ENCODE assay signal across 25 cellular contexts in the genomic region with DNA sequence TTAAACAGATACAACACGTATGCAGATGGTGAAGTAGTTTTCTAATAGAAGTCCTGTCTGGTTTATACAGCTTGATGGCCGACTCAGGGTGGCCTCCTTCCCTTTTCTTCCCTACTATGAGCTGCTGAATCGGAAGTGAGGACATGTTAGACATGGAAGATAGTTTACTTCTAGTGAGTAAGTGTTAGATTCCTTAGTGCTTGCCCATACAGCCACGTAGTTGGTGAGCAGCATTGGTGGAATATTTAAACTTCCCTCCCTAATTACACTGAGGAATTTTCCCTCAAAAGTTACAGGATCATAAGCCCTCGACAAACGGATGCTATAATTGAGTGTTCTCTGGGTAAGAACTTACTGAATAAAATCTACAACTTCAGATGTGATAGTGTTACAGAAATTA. TPM values are rescaled to one million over a fixed set of nuclear protein-coding genes. Genes with fewer than 3 reads are reported as not detected.
DNase-seq lines count a peak whose midpoint lies in the region; ATAC-seq, FAIRE-seq and TF ChIP-seq lines count a peak whose summit lies in the region.
"Had no signal": no experiment of that assay in that cellular context is flagged by ENCODE, and none has a peak within 500 bp of the region (broad histone marks: within the 10 kb centered on the region; RNA-seq: fewer than 3 reads in every experiment).

No MANE protein-coding gene starts in this region.

- H3K4ac ChIP-seq in mesenchymal stem cell (ENCODE audit: low read depth in 1 of 2, low read length in 2 of 2), result no peak overlapping the region

- in situ Hi-C loops in G401 (cut with HindIII; ENCODE audit: low sequenced_read_pairs), result no loop called here

- H3K27ac ChIP-seq in mesenchymal stem cell (ENCODE audit: low read length, poor library complexity, severe bottlenecking), result no peak overlapping the region
- H3K27ac ChIP-seq: vagina had no signal

- H2BK15ac ChIP-seq in mesenchymal stem cell (ENCODE audit: low read depth, poor library complexity, severe bottlenecking), result no peak overlapping the region

- peak; percentile 51 for DNase-seq in AG08395 (ENCODE audit: low spot score)
- DNase-seq in HPDE6-E6E7 (ENCODE audit: extremely low spot score), result peak; percentile 17
- peak; percentile 31 for DNase-seq in bronchial epithelial cell (ENCODE audit: low read depth)
- DNase-seq in mesenchymal stem cell, result peak; percentile 36
- DNase-seq in activated CD4-positive, alpha-beta T cell treated with anti-CD3 and anti-CD28 coated beads for 36 hours, result no peak
- DNase-seq in left cardiac atrium, result no peak
- DNase-seq in G401 (ENCODE audit: low spot score), result no peak
- DNase-seq: activated CD4-positive, alpha-beta T cell treated with anti-CD3 and anti-CD28 coated beads, Interleukin-2, amount 50 U/mL, for 1 hour; activated CD8-positive, alpha-beta memory T cell treated with anti-CD3 and anti-CD28 coated beads, Interleukin-2, amount 50 U/mL, for 48 hours; activated effector memory CD4-positive, alpha-beta T cell treated with Interleukin-2 at 50 U/mL for 16 hours; amniotic stem cell; CD4-positive, alpha-beta memory T cell; cerebellar nuclear complex; DMS153; foreskin melanocyte; Kasumi-1; kidney glomerular epithelial cell; NCI-H1417 treated with DMSO at 0.1 percent for 48 hours; NCI-H2171 treated with DMSO at 0.1 percent for 48 hours; nephron progenitor cell; Right ventricle myocardium superior; stimulated activated CD8-positive, alpha-beta memory T cell treated with anti-CD3 and anti-CD28 coated beads, Interleukin-4, amount 100 ng/mL, for 48 hours had no signal

- no peak overlapping the region for H2BK5ac ChIP-seq in mesenchymal stem cell (ENCODE audit: low read depth, low read length, poor library complexity, severe bottlenecking)

- H3K4me3 ChIP-seq in bronchial epithelial cell (ENCODE audit: low read depth, low read length), result no peak overlapping the region
- no peak overlapping the region for H3K4me3 ChIP-seq in mesenchymal stem cell (ENCODE audit: insufficient read depth in 1 of 2, low read depth in 1 of 2, low read length in 2 of 2)
- H3K4me3 ChIP-seq: vagina had no signal

- H4K91ac ChIP-seq in mesenchymal stem cell (ENCODE audit: low read length), result no peak overlapping the region

- no peak overlapping the region for H3K4me2 ChIP-seq in mesenchymal stem cell (ENCODE audit: low read length, poor library complexity, severe bottlenecking)

- FAIRE-seq in bronchial epithelial cell (lab: Jason Lieb, UNC), result no peak

- no peaks in the 10 kb centered on the region for H3K9me3 ChIP-seq in mesenchymal stem cell (ENCODE audit: control insufficient read depth, low read length)
- H3K9me3 ChIP-seq: vagina had no signal

- H2BK12ac ChIP-seq in mesenchymal stem cell (ENCODE audit: low read length in 2 of 2), result no peak overlapping the region

- TF ChIP-seq CTCF in bronchial epithelial cell (IDR thresholded peaks at IDR 0.05; ENCODE audit: insufficient read depth, low read length, severe bottlenecking), result no peak

- H3K23ac ChIP-seq in mesenchymal stem cell (ENCODE audit: low read length in 2 of 2), result no peak overlapping the region

- H3K9ac ChIP-seq in mesenchymal stem cell (ENCODE audit: low read length), result no peak overlapping the region

- no peak overlapping the region for H3K18ac ChIP-seq in mesenchymal stem cell (ENCODE audit: low read depth in 1 of 2, low read length in 2 of 2)

- H4K8ac ChIP-seq in mesenchymal stem cell (ENCODE audit: low read length), result no peak overlapping the region

- H2AFZ ChIP-seq in mesenchymal stem cell (ENCODE audit: low read depth, low read length), result no peak overlapping the region

- no peak overlapping the region for H3K27ac Mint-ChIP-seq in activated CD4-positive, alpha-beta T cell treated with anti-CD3 and anti-CD28 coated beads for 36 hours
- H3K27ac Mint-ChIP-seq: CD4-positive, alpha-beta memory T cell; nephron progenitor cell; progenitor cell of endocrine pancreas had no signal

- no peaks in the 10 kb centered on the region for H3K4me1 Mint-ChIP-seq in activated CD4-positive, alpha-beta T cell treated with anti-CD3 and anti-CD28 coated beads for 36 hours

- H3K79me1 ChIP-seq in mesenchymal stem cell (replicated peaks; ENCODE audit: low read length, poor library complexity, severe bottlenecking), result peaks cover 2% of the 10 kb centered on the region

- ATAC-seq in activated CD4-positive, alpha-beta T cell treated with anti-CD3 and anti-CD28 coated beads for 36 hours, result no peak
- no peak for ATAC-seq in GM18909 (IDR thresholded peaks at IDR 0.05; ENCODE audit: poor library complexity, unreplicated experiment)
- ATAC-seq in left cardiac atrium, result no peak

- H3K14ac ChIP-seq in mesenchymal stem cell (ENCODE audit: low read length in 2 of 2), result no peak overlapping the region

- H3K27me3 ChIP-seq in bronchial epithelial cell (ENCODE audit: control insufficient read depth, insufficient read depth, low read length) (no peaks in the 10 kb centered on the region), mesenchymal stem cell (ENCODE audit: control insufficient read depth in 1 of 2, insufficient read depth in 1 of 2, low read length in 2 of 2) (no peaks in the 10 kb centered on the region)
- H3K27me3 ChIP-seq: vagina had no signal

- CTCF ChIA-PET in activated CD4-positive, alpha-beta T cell treated with anti-CD3 and anti-CD28 coated beads for 36 hours (lab: Charles Lee), result no interaction called here

- no peaks in the 10 kb centered on the region for H3K27me3 Mint-ChIP-seq in activated CD4-positive, alpha-beta T cell treated with anti-CD3 and anti-CD28 coated beads for 36 hours
- H3K27me3 Mint-ChIP-seq: CD4-positive, alpha-beta memory T cell; progenitor cell of endocrine pancreas had no signal

- no peak overlapping the region for H2AK5ac ChIP-seq in mesenchymal stem cell (ENCODE audit: low read length, severe bottlenecking)

- WGBS in mesenchymal stem cell, result 88% methylated on average over 1 of the region's 6 CpGs

- peaks cover 5% of the 10 kb centered on the region for H3K4me1 ChIP-seq in mesenchymal stem cell (ENCODE audit: control insufficient read depth, insufficient read depth, low read depth, low read length)

- H2BK120ac ChIP-seq in mesenchymal stem cell (ENCODE audit: low read depth, low read length), result no peak overlapping the region

- H3K9me3 Mint-ChIP-seq in activated CD4-positive, alpha-beta T cell treated with anti-CD3 and anti-CD28 coated beads for 36 hours (ENCODE audit: low read depth), result no peaks in the 10 kb centered on the region
- H3K9me3 Mint-ChIP-seq: CD4-positive, alpha-beta memory T cell had no signal

- peaks cover 31% of the 10 kb centered on the region for H3K36me3 Mint-ChIP-seq in activated CD4-positive, alpha-beta T cell treated with anti-CD3 and anti-CD28 coated beads for 36 hours (ENCODE audit: low read depth)

- H3K36me3 ChIP-seq in bronchial epithelial cell (ENCODE audit: control insufficient read depth, insufficient read depth, low read length) (no peaks in the 10 kb centered on the region), mesenchymal stem cell (ENCODE audit: control insufficient read depth in 1 of 2, insufficient read depth in 2 of 2, low read depth in 1 of 2, low read length in 2 of 2) (peaks cover 0 to 2% of the 10 kb centered on the region in 2 experiments)
- H3K36me3 ChIP-seq: vagina had no signal

- POLR2A ChIA-PET in activated CD4-positive, alpha-beta T cell treated with anti-CD3 and anti-CD28 coated beads for 36 hours (lab: Charles Lee), result no interaction called here

- no peak overlapping the region for H3K4me3 Mint-ChIP-seq in activated CD4-positive, alpha-beta T cell treated with anti-CD3 and anti-CD28 coated beads for 36 hours
- H3K4me3 Mint-ChIP-seq: CD4-positive, alpha-beta memory T cell; nephron progenitor cell had no signal

- intact Hi-C loops in activated CD4-positive, alpha-beta T cell treated with anti-CD3 and anti-CD28 coated beads for 36 hours (cut with DNase I, micrococcal nuclease), result no loop called here
- intact Hi-C loops in left cardiac atrium (cut with DNase I), result no loop called here

RNA-seq across cellular contexts. Expression of a gene that starts 52.1 kb away (rescaled TPM):
- total RNA-seq in bronchial epithelial cell, result 29.7 and 32.0 TPM in 2 replicates
- polyA plus RNA-seq in mesenchymal stem cell (2013, experiment 1 of 2), result 20.6 TPM
- polyA plus RNA-seq in mesenchymal stem cell (2013, experiment 2 of 2), result 20.9 TPM
- total RNA-seq in activated CD4-positive, alpha-beta T cell treated with anti-CD3 and anti-CD28 coated beads for 36 hours, result 10 to 100 TPM; 38.1 to 49.0 TPM
- total RNA-seq in left cardiac atrium, result 10 to 100 TPM; 35.6 to 38.1 TPM
- 4.0 and 7.9 TPM in 2 replicates for total RNA-seq in G401 (2014; rRNA removed; shearing (Covaris generic))

Comparison
In these comparisons a context has a peak if more than half of its experiments do, and no peak if none do; other contexts are left out.
1. DNase-seq: peak in AG08395 (single experiment), HPDE6-E6E7 (single experiment), bronchial epithelial cell (single experiment) and mesenchymal stem cell (single experiment); none in activated CD4-positive, alpha-beta T cell treated with anti-CD3 and anti-CD28 coated beads for 36 hours (single experiment), left cardiac atrium (single experiment) and G401 (single experiment).